In the genomic region with DNA sequence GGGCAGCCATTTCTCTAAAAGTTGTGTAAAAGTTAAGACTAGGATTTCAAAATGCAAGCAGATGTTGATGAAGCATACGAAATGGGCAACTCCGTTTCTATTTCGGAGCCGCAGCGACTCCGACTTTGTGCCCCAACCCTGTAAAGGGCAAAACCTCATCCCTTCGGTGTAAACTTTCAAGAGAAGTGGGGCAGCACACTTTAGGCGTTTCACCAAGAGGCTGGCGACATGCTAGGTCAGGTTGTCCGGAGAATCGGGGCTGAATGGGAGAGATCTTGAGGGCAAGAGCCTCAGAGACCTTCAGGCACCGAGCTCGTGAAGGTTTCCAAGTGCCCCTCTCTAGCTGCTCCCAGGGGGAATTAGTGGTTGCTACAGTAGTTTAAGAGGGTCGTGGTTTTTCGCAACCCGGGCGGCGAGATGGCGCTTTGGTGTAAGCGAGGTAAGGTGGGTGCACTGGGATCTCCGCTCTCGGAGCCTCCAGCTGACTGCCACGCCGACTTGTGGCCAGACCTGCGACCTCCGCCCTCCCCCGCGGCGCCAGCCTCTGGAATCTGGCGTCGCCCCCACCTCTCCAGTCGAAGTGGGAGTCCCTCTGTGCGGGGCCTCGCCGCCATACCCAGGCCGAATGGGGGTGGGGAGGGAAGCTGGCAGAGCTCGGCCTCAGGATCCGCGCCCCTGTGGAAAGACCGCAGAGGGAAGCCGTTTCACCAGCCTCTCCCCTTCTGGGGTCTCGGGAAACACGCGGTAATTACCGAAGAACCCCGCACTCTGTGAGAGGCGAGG, we compare ENCODE assay signal across 1 cellular context.
TF ChIP-seq lines count a peak whose summit lies in the region.

No MANE protein-coding gene starts in this region.

TF ChIP-seq in HepG2, 621 proteins besides CTCF, POLR2A, EP300 and RAD21 (continued from another document):
- TF ChIP-seq NR2C2 (CRISPR knock-in tag; IDR thresholded peaks at IDR 0.05; ENCODE audit: borderline replicate concordance) (no peak), ZFAT (CRISPR knock-in tag; conservative IDR thresholded peaks at IDR 0.05) (no peak), SYNCRIP (IDR thresholded peaks at IDR 0.05; ENCODE audit: insufficient read depth, low read depth, low read length) (no peak), U2AF1 (optimal IDR thresholded peaks at IDR 0.05; ENCODE audit: low read depth, low read length) (peak; percentile 90), MTA3 (CRISPR knock-in tag; IDR thresholded peaks at IDR 0.05) (0 out of 2 replicates have a peak, but pooled peaks have one; percentile 2), ELF1 (CRISPR knock-in tag; IDR thresholded peaks at IDR 0.05) (no peak), IRX3 (CRISPR knock-in tag; IDR thresholded peaks at IDR 0.05; ENCODE audit: borderline replicate concordance, low read depth) (no peak; the same call in 1 of the 2 replicates), MED8 (CRISPR knock-in tag; IDR thresholded peaks at IDR 0.05; ENCODE audit: insufficient replicate concordance) (no peak)
- TF ChIP-seq, protein P1, sequence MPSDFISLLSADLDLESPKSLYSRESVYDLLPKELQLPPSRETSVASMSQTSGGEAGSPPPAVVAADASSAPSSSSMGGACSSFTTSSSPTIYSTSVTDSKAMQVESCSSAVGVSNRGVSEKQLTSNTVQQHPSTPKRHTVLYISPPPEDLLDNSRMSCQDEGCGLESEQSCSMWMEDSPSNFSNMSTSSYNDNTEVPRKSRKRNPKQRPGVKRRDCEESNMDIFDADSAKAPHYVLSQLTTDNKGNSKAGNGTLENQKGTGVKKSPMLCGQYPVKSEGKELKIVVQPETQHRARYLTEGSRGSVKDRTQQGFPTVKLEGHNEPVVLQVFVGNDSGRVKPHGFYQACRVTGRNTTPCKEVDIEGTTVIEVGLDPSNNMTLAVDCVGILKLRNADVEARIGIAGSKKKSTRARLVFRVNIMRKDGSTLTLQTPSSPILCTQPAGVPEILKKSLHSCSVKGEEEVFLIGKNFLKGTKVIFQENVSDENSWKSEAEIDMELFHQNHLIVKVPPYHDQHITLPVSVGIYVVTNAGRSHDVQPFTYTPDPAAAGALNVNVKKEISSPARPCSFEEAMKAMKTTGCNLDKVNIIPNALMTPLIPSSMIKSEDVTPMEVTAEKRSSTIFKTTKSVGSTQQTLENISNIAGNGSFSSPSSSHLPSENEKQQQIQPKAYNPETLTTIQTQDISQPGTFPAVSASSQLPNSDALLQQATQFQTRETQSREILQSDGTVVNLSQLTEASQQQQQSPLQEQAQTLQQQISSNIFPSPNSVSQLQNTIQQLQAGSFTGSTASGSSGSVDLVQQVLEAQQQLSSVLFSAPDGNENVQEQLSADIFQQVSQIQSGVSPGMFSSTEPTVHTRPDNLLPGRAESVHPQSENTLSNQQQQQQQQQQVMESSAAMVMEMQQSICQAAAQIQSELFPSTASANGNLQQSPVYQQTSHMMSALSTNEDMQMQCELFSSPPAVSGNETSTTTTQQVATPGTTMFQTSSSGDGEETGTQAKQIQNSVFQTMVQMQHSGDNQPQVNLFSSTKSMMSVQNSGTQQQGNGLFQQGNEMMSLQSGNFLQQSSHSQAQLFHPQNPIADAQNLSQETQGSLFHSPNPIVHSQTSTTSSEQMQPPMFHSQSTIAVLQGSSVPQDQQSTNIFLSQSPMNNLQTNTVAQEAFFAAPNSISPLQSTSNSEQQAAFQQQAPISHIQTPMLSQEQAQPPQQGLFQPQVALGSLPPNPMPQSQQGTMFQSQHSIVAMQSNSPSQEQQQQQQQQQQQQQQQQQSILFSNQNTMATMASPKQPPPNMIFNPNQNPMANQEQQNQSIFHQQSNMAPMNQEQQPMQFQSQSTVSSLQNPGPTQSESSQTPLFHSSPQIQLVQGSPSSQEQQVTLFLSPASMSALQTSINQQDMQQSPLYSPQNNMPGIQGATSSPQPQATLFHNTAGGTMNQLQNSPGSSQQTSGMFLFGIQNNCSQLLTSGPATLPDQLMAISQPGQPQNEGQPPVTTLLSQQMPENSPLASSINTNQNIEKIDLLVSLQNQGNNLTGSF (CRISPR knock-in tag; IDR thresholded peaks at IDR 0.05) = no peak; the same call in none of the 2 replicates
- TF ChIP-seq, protein P2, sequence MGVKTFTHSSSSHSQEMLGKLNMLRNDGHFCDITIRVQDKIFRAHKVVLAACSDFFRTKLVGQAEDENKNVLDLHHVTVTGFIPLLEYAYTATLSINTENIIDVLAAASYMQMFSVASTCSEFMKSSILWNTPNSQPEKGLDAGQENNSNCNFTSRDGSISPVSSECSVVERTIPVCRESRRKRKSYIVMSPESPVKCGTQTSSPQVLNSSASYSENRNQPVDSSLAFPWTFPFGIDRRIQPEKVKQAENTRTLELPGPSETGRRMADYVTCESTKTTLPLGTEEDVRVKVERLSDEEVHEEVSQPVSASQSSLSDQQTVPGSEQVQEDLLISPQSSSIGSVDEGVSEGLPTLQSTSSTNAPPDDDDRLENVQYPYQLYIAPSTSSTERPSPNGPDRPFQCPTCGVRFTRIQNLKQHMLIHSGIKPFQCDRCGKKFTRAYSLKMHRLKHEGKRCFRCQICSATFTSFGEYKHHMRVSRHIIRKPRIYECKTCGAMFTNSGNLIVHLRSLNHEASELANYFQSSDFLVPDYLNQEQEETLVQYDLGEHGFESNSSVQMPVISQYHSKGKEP (CRISPR knock-in tag; IDR thresholded peaks at IDR 0.05) = 0 out of 2 replicates have a peak, but pooled peaks have one; percentile 18
